In genomic region chr14:51277753-51278415, GRCh38 we compare ENCODE assay signal across 19 cellular contexts.
"Had no signal": no experiment of that assay in that cellular context is flagged by ENCODE, and none has a peak within 500 bp of the region (broad histone marks: within the 10 kb centered on the region; RNA-seq: fewer than 3 reads in every experiment).

No MANE protein-coding gene starts in this region.

- H3K36me3 ChIP-seq: adrenal gland, ascending aorta, brain microvascular endothelial cell, gastrocnemius medialis, prostate gland, thyroid gland had no signal

- ATAC-seq: activated naive CD4-positive, alpha-beta T cell treated with anti-CD3 and anti-CD28 coated beads, Interleukin-2, amount 50 U/mL, for 72 hours; activated T-helper 17 cell treated with anti-CD3 and anti-CD28 coated beads, Interleukin-2, amount 50 U/mL, for 72 hours; effector memory CD8-positive, alpha-beta T cell; esophagus mucosa; gastrocnemius medialis; natural killer cell treated with Interleukin-12 subunit alpha and Interleukin-12 subunit beta and Interleukin-15 and Interleukin-18, amount 100 ng/mL, for 72 hours; stimulated activated naive CD8-positive, alpha-beta T cell treated with anti-CD3 and anti-CD28 coated beads, Interleukin-15, Interleukin-2, amounts not matched to agents 100 U/mL and 50 U/mL, for 24 hours had no signal

- H3K27me3 ChIP-seq: adrenal gland, ascending aorta, brain microvascular endothelial cell, dorsolateral prefrontal cortex, gastrocnemius medialis, thyroid gland had no signal

- H3K4me3 ChIP-seq: adrenal gland, ascending aorta, dorsolateral prefrontal cortex, gastrocnemius medialis, prostate gland, thyroid gland had no signal

- DNase-seq: activated T-cell treated with anti-CD3 and anti-CD28 coated beads, Interleukin-2, amount 50 U/mL, for 24 hours; adrenal gland; brain microvascular endothelial cell; central memory CD4-positive, alpha-beta T cell; dorsolateral prefrontal cortex; effector memory CD8-positive, alpha-beta T cell; gastrocnemius medialis; hypothalamus; stimulated activated CD4-positive, alpha-beta T cell treated with anti-CD3 and anti-CD28 coated beads, Interleukin-12 subunit alpha, Interleukin-12 subunit beta, amount 100 ng/mL, for 4 hours; stimulated activated CD4-positive, alpha-beta T cell treated with anti-CD3 and anti-CD28 coated beads, Interleukin-4, amount 100 ng/mL, for 4 hours; stimulated activated naive CD8-positive, alpha-beta T cell treated with anti-CD3 and anti-CD28 coated beads, Interleukin-15, Interleukin-2, amounts not matched to agents 100 U/mL and 50 U/mL, for 24 hours; substantia nigra; thyroid gland had no signal

- H3K27ac ChIP-seq: adrenal gland, ascending aorta, brain microvascular endothelial cell, dorsolateral prefrontal cortex, gastrocnemius medialis, prostate gland, thyroid gland had no signal

- H3K4me1 ChIP-seq: adrenal gland, ascending aorta, gastrocnemius medialis, prostate gland, thyroid gland had no signal

- H3K9me3 ChIP-seq: adrenal gland, ascending aorta, gastrocnemius medialis, prostate gland, thyroid gland had no signal
